In the genomic region with DNA sequence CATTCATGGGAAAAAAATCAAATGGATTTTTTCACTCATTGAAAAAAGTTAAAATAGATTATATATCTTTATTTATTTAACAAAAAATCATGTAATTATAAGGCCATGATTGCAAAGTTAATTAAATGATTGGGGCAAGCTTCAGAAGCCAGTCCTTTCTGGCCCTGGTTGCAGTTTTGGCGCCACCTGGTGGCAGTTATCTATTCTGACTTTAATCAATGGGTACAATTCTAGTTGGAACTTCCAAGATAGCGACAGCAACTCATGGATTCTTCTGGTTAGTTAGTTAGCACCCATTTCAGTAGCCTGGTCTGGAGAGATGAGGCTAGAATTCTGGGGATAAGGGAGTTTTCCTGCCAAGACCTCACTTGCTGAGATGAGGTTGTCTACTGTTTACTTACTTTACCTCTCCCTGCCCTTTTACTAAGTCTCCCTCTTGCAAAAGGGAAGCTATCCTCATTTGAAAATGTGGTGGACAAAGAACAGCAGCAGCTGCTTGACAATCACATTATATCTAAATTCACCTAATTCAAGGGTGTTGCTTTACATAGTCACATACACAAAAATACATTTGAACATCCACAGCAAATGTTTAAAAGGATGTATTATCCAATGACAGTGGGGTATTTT, we compare ENCODE assay signal across 8 cellular contexts. TPM values are rescaled to one million over a fixed set of nuclear protein-coding genes. Genes with fewer than 3 reads are reported as not detected.
DNase-seq lines count a peak whose midpoint lies in the region; ATAC-seq and TF ChIP-seq lines count a peak whose summit lies in the region.

No MANE protein-coding gene starts in this region.

- TF ChIP-seq CTCF in hepatocyte (IDR thresholded peaks at IDR 0.05; ENCODE audit: poor library complexity) (peak; percentile 90), gastrocnemius medialis (IDR thresholded peaks at IDR 0.05 in 4 of 5, conservative IDR thresholded peaks at IDR 0.05 in 1 of 5) (peak; percentile 63 to 86 (median 79))

- H3K79me2 ChIP-seq in hepatocyte, result no peaks in the 10 kb centered on the region

- H3K27me3 ChIP-seq in hepatocyte (no peaks in the 10 kb centered on the region), gastrocnemius medialis (no peaks in the 10 kb centered on the region)

- no peak overlapping the region for H2AFZ ChIP-seq in hepatocyte

- no peak for TF ChIP-seq POLR2A in gastrocnemius medialis (IDR thresholded peaks at IDR 0.05)

- in situ Hi-C loops in gastrocnemius medialis (cut with MboI; ENCODE audit: low sequenced_read_pairs in 4 of 4), result loop anchor here in 1 of 4 donors (5.0 to 10.0 kb wide), 2 partner anchors 246 to 403 kb away; no protein-coding TSS in a partner anchor

- H3K27ac ChIP-seq in hepatocyte (no peak overlapping the region), gastrocnemius medialis (no peak overlapping the region)

- no peaks in the 10 kb centered on the region for H4K20me1 ChIP-seq in hepatocyte (ENCODE audit: insufficient read depth, poor library complexity, severe bottlenecking)

- H3K36me3 ChIP-seq in hepatocyte (replicated peaks; ENCODE audit: insufficient read depth, low read depth), result no peaks in the 10 kb centered on the region
- peaks cover 0 to 12% of the 10 kb centered on the region in 2 donors for H3K36me3 ChIP-seq in gastrocnemius medialis

- intact Hi-C loops in Right ventricle myocardium inferior (cut with DNase I) (loop anchor here (1.0 to 5.0 kb wide), 2 partner anchors 243 to 404 kb away; no protein-coding TSS in a partner anchor), cardiac septum (cut with DNase I) (loop anchor here (5.0 kb wide), 1 partner anchor 498 kb away; no protein-coding TSS in a partner anchor), gastrocnemius medialis (cut with DNase I; ENCODE audit: low total_unique reads) (loop anchor here (1.0 to 5.0 kb wide), 3 partner anchors 40 to 404 kb away; no protein-coding TSS in a partner anchor)

- H3K9me2 ChIP-seq in hepatocyte (replicated peaks; ENCODE audit: insufficient read depth), result no peaks in the 10 kb centered on the region

- H3K4me1 Mint-ChIP-seq in T-helper 2 cell treated with Interferon-gamma antibody and Interleukin-4, amounts not matched to agents 5 μg/mL and 100 μg/mL, for 36 hours (ENCODE audit: low read depth), result no peaks in the 10 kb centered on the region

- peaks cover 2% of the 10 kb centered on the region for H3K4me1 ChIP-seq in hepatocyte (ENCODE audit: insufficient read depth)
- H3K4me1 ChIP-seq in gastrocnemius medialis, result no peaks in the 10 kb centered on the region

- ATAC-seq in Right ventricle myocardium inferior (peak; percentile 26), gastrocnemius medialis (peak in 1 of 2 donors; percentile 55), GM19328 (IDR thresholded peaks at IDR 0.05; ENCODE audit: unreplicated experiment) (no peak)

- no peaks in the 10 kb centered on the region for H3K9me3 Mint-ChIP-seq in T-helper 2 cell treated with Interferon-gamma antibody and Interleukin-4, amounts not matched to agents 5 μg/mL and 100 μg/mL, for 36 hours

- no peak overlapping the region for H3K27ac Mint-ChIP-seq in T-helper 2 cell treated with Interferon-gamma antibody and Interleukin-4, amounts not matched to agents 5 μg/mL and 100 μg/mL, for 36 hours

- WGBS in hepatocyte (ENCODE audit: low lambda C conversion rate, missing lambda C conversion rate), result 19% methylated on average over 2 of the region's 2 CpGs

- H3K9me3 ChIP-seq in hepatocyte (ENCODE audit: low read depth), result no peaks in the 10 kb centered on the region
- no peaks in the 10 kb centered on the region for H3K9me3 ChIP-seq in gastrocnemius medialis

- no peak overlapping the region for H3K4me3 ChIP-seq in hepatocyte
- no peak overlapping the region for H3K4me3 ChIP-seq in gastrocnemius medialis

- H3K27me3 Mint-ChIP-seq in T-helper 2 cell treated with Interferon-gamma antibody and Interleukin-4, amounts not matched to agents 5 μg/mL and 100 μg/mL, for 36 hours (ENCODE audit: low read depth), result no peaks in the 10 kb centered on the region

- DNase-seq in Right ventricle myocardium inferior (ENCODE audit: missing footprints) (no peak), cardiac septum (ENCODE audit: low spot score) (no peak), NCI-H1092 (lab: John Stamatoyannopoulos, UW) (peak; percentile 3), anterior cingulate cortex (lab: John Stamatoyannopoulos, UW) (peak in 47 of 58 donors; percentile 1 to 81 (median 21)), hepatocyte (ENCODE audit: low spot score) (peak; percentile 81), gastrocnemius medialis (peak; percentile 25 to 36)
- peak; percentile 52 for DNase-seq in T-helper 2 cell treated with Interferon-gamma antibody and Interleukin-4, amounts not matched to agents 5 μg/mL and 100 μg/mL, for 36 hours (ENCODE audit: low spot score)

- no peak overlapping the region for H3K4me2 ChIP-seq in hepatocyte

- peaks cover 6% of the 10 kb centered on the region for H3K36me3 Mint-ChIP-seq in T-helper 2 cell treated with Interferon-gamma antibody and Interleukin-4, amounts not matched to agents 5 μg/mL and 100 μg/mL, for 36 hours (ENCODE audit: low read depth)

- no peak overlapping the region for H3K4me3 Mint-ChIP-seq in T-helper 2 cell treated with Interferon-gamma antibody and Interleukin-4, amounts not matched to agents 5 μg/mL and 100 μg/mL, for 36 hours

RNA-seq across cellular contexts. Expression of gene NOC3L, which starts 42.3 kb away (rescaled TPM):
- total RNA-seq in Right ventricle myocardium inferior (8.1 TPM), cardiac septum (8.9 TPM), hepatocyte (18.8 and 20.5 TPM in 2 replicates), gastrocnemius medialis (10 to 100 TPM; 10.3 to 14.5 (median 12.5) TPM)
- polyA plus RNA-seq in hepatocyte, result 9.4 and 10.5 TPM in 2 replicates

Comparison
In these comparisons a context has a peak if more than half of its experiments do, and no peak if none do; other contexts are left out.
1. DNase-seq: peak in NCI-H1092 (single experiment), T-helper 2 cell treated with Interferon-gamma antibody and Interleukin-4, amounts not matched to agents 5 μg/mL and 100 μg/mL, for 36 hours (single experiment), anterior cingulate cortex (47 of 58), hepatocyte (single experiment) and gastrocnemius medialis (2 of 2); none in Right ventricle myocardium inferior (single experiment) and cardiac septum (single experiment).